Comparison of ENCODE assay signal across 5 cellular contexts in genomic region chr17:27501341-27501740, GRCh38. TPM values are rescaled to one million over a fixed set of nuclear protein-coding genes. Genes with fewer than 3 reads are reported as not detected.
DNase-seq lines count a peak whose midpoint lies in the region; ATAC-seq, FAIRE-seq and TF ChIP-seq lines count a peak whose summit lies in the region.
"Not testable (repeated sequence)": the region's sequence is repeated elsewhere in the genome, so short reads cannot be mapped to it uniquely, and the experiment has no call there.

No MANE protein-coding gene starts in this region.

- H3K18ac ChIP-seq in IMR-90 (ENCODE audit: low read depth, low read length) = not testable (repeated sequence)

- 73% methylated on average over 3 of the region's 3 CpGs for WGBS in A549 (ENCODE audit: missing lambda C conversion rate)
- WGBS in IMR-90 (ENCODE audit: extremely low coverage in 2 of 2, insufficient read length in 1 of 2), 2 experiments = no CpG with 5 or more reads among the region's 3 CpGs
- 100% methylated on average over 3 of the region's 3 CpGs for WGBS in K562 (ENCODE audit: insufficient coverage, low coverage, missing lambda C conversion rate)
- 86 to 100% methylated on average over 2 to 3 of the region's 3 CpGs for WGBS in thyroid gland, 2 donors

- H3K4me1 ChIP-seq in A549 = not testable (repeated sequence)
- H3K4me1 ChIP-seq in IMR-90 (ENCODE audit: control insufficient read depth, insufficient read depth, low read length) (peaks cover 23% of the 10 kb centered on the region), K562 (replicated peaks in 1 of 2; ENCODE audit: control insufficient read depth in 2 of 2, insufficient read depth in 2 of 2, low read length in 2 of 2) (peaks cover 17 to 27% of the 10 kb centered on the region in 2 experiments; a peak in 4 of 5 replicates), thyroid gland (peaks cover 65 to 91% of the 10 kb centered on the region in 2 donors)

- TF ChIP-seq CTCF in A549 (IDR thresholded peaks at IDR 0.05); IMR-90 (conservative IDR thresholded peaks at IDR 0.05; ENCODE audit: low read depth, low read length); K562 (IDR thresholded peaks at IDR 0.05 in 2 of 3, conservative IDR thresholded peaks at IDR 0.05 in 1 of 3; ENCODE audit: insufficient read depth in 2 of 3, low read depth in 1 of 3, low read length in 3 of 3); endothelial cell (IDR thresholded peaks at IDR 0.05; ENCODE audit: unreplicated experiment); thyroid gland (IDR thresholded peaks at IDR 0.05): not testable (repeated sequence)

- H3K9me3 Mint-ChIP-seq in endothelial cell (ENCODE audit: unreplicated experiment) = peaks cover 12% of the 10 kb centered on the region

- peaks cover 32% of the 10 kb centered on the region for H3K36me3 Mint-ChIP-seq in endothelial cell (ENCODE audit: low read depth, unreplicated experiment)

- DNase-seq in A549 (ENCODE audit: low read depth in 1 of 2, low spot score in 1 of 2); IMR-90; K562 (ENCODE audit: extremely low read depth in 1 of 4, low spot score in 3 of 4); endothelial cell (ENCODE audit: low spot score); thyroid gland: not testable (repeated sequence)

- H2AK5ac ChIP-seq in IMR-90 (ENCODE audit: low read depth, low read length) = not testable (repeated sequence)

- H3K9ac ChIP-seq in IMR-90 (ENCODE audit: low read depth, low read length); K562 (ENCODE audit: insufficient read depth in 1 of 2, low read depth in 2 of 2, low read length in 2 of 2): not testable (repeated sequence)

- in situ Hi-C loops in IMR-90 (cut with MboI; ENCODE audit: low sequenced_read_pairs); K562 (cut with MboI): not testable (repeated sequence)

- H3K4me1 Mint-ChIP-seq in endothelial cell (ENCODE audit: unreplicated experiment) = not testable (repeated sequence)

- POLR2A ChIA-PET in A549 (lab: Yijun Ruan, JAX) = not testable (repeated sequence)
- POLR2A ChIA-PET in IMR-90 (lab: Charles Lee; ENCODE audit: unreplicated experiment) = interaction anchor here (0.6 kb wide), 1 partner anchor 94 kb away, joined by 3 read pairs; no protein-coding TSS in a partner anchor
- POLR2A ChIA-PET in K562 (lab: Yijun Ruan, JAX) = interaction anchor here (0.9 to 1.1 kb wide), 3 partner anchors 12 to 21 kb away, joined by 4 read pairs; no protein-coding TSS in a partner anchor

- not testable (repeated sequence) for BruUV-seq in IMR-90 (replicated peaks; lab: Mats Ljungman, UMichigan); K562 (replicated peaks; lab: Mats Ljungman, UMichigan)

- not testable (repeated sequence) for H3K27ac ChIP-seq in A549; IMR-90 (ENCODE audit: insufficient read depth, low read length); K562 (ENCODE audit: extremely low read depth, low read depth, low read length)
- peak overlapping the region; percentile 90 to 100 (median 98) for H3K27ac ChIP-seq in thyroid gland

- peaks cover 65% of the 10 kb centered on the region for H3K79me2 ChIP-seq in K562 (ENCODE audit: control insufficient read depth, insufficient read depth, low read length)

- H3K4me2 ChIP-seq in A549; IMR-90 (ENCODE audit: low read depth, low read length); K562 (ENCODE audit: insufficient read depth, low read length): not testable (repeated sequence)

- peak overlapping the region; percentile 28 for H3K4me3 Mint-ChIP-seq in endothelial cell (ENCODE audit: unreplicated experiment)

- dilution Hi-C loops in IMR-90 (cut with HindIII; ENCODE audit: low sequenced_read_pairs, unreplicated experiment) = not testable (repeated sequence)

- peaks cover 17% of the 10 kb centered on the region for H3K9me3 ChIP-seq in A549
- not testable (repeated sequence) for H3K9me3 ChIP-seq in IMR-90 (ENCODE audit: control insufficient read depth, insufficient read depth, low read length); K562 (replicated peaks; ENCODE audit: control insufficient read depth, insufficient read depth, low read depth, low read length); thyroid gland

- not testable (repeated sequence) for H3K27me3 Mint-ChIP-seq in endothelial cell (ENCODE audit: unreplicated experiment)

- not testable (repeated sequence) for H3K4ac ChIP-seq in IMR-90 (ENCODE audit: low read depth, low read length)

- not testable (repeated sequence) for ATAC-seq in A549; IMR-90 (ENCODE audit: low read depth); K562

- H3K4me3 ChIP-seq in A549; IMR-90 (ENCODE audit: insufficient read depth, low read depth, low read length); K562; thyroid gland (replicated peaks in 1 of 3): not testable (repeated sequence)

- H2AK9ac ChIP-seq in IMR-90 (replicated peaks; ENCODE audit: low read depth, low read length, poor library complexity) = not testable (repeated sequence)

- not testable (repeated sequence) for H2BK15ac ChIP-seq in IMR-90 (ENCODE audit: low read depth, low read length)

- H3K27me3 ChIP-seq in IMR-90 (ENCODE audit: control insufficient read depth, insufficient read depth, low read length); K562 (ENCODE audit: control insufficient read depth in 2 of 2, insufficient read depth in 2 of 2, low read length in 2 of 2); thyroid gland: not testable (repeated sequence)

- not testable (repeated sequence) for H2BK20ac ChIP-seq in IMR-90 (ENCODE audit: low read depth, low read length)

- intact Hi-C loops in IMR-90 (cut with micrococcal nuclease) = loop anchor here (5.0 kb wide), 1 partner anchor 41 kb away; no protein-coding TSS in a partner anchor
- intact Hi-C loops in K562 (cut with micrococcal nuclease); thyroid gland (cut with DNase I): not testable (repeated sequence)

- peaks cover 38 to 88% of the 10 kb centered on the region in 2 experiments; a peak in 3 of 4 replicates for H3K79me1 ChIP-seq in IMR-90 (ENCODE audit: low read depth in 1 of 2, low read length in 2 of 2)

- CTCF ChIA-PET in A549 (lab: Yijun Ruan, JAX) = interaction anchor here (0.9 to 24.7 kb wide), 4 partner anchors 16 to 97 kb away, joined by 3 to 575 read pairs (median 3); no protein-coding TSS in a partner anchor
- CTCF ChIA-PET in IMR-90 (lab: Yijun Ruan, JAX) = interaction anchor here (0.7 kb wide), 1 partner anchor 152 kb away, joined by 3 read pairs; no protein-coding TSS in a partner anchor
- CTCF ChIA-PET in K562 (lab: Yijun Ruan, JAX; ENCODE audit: low intra/inter-chr PET ratio) = not testable (repeated sequence)

- not testable (repeated sequence) for H3K23ac ChIP-seq in IMR-90 (ENCODE audit: low read depth, low read length)

- H4K91ac ChIP-seq in IMR-90 (ENCODE audit: insufficient read depth, low read depth, low read length) = not testable (repeated sequence)

- H3K36me3 ChIP-seq in IMR-90 (ENCODE audit: control insufficient read depth, insufficient read depth, low read length); K562 (ENCODE audit: control insufficient read depth, insufficient read depth, low read length); thyroid gland: not testable (repeated sequence)

- H3K9me1 ChIP-seq in IMR-90 (ENCODE audit: insufficient read depth, low read length) = peaks cover 29% of the 10 kb centered on the region
- H3K9me1 ChIP-seq in K562 (ENCODE audit: control insufficient read depth, insufficient read depth, low read length) = not testable (repeated sequence)

- not testable (repeated sequence) for H4K5ac ChIP-seq in IMR-90 (ENCODE audit: low read depth, low read length)

- H2AFZ ChIP-seq in IMR-90 (replicated peaks; ENCODE audit: low read length, poor library complexity); K562 (ENCODE audit: low read depth, low read length): not testable (repeated sequence)

- H2BK5ac ChIP-seq in IMR-90 (ENCODE audit: low read depth, low read length, poor library complexity, severe bottlenecking) = peak overlapping the region; percentile 94

- not testable (repeated sequence) for H2BK120ac ChIP-seq in IMR-90 (ENCODE audit: low read depth, low read length)

- H3K27ac Mint-ChIP-seq in endothelial cell (ENCODE audit: unreplicated experiment) = not testable (repeated sequence)

- peaks cover 52% of the 10 kb centered on the region for H4K20me1 ChIP-seq in IMR-90 (ENCODE audit: insufficient read depth, low read length)
- peaks cover 17% of the 10 kb centered on the region; the same call in 1 of the 2 replicates for H4K20me1 ChIP-seq in K562 (replicated peaks; ENCODE audit: control insufficient read depth, insufficient read depth, low read length)

- not testable (repeated sequence) for TF ChIP-seq EP300 in A549 (IDR thresholded peaks at IDR 0.05); K562 (IDR thresholded peaks at IDR 0.05; ENCODE audit: low read length)

- TF ChIP-seq POLR2A in A549 (IDR thresholded peaks at IDR 0.05; ENCODE audit: low read length); IMR-90 (IDR thresholded peaks at IDR 0.05; ENCODE audit: low read depth, low read length); K562 (conservative IDR thresholded peaks at IDR 0.05); thyroid gland (IDR thresholded peaks at IDR 0.05): not testable (repeated sequence)

- H4K8ac ChIP-seq in IMR-90 (ENCODE audit: low read depth in 2 of 2, low read length in 2 of 2) = not testable (repeated sequence)

- FAIRE-seq in A549 (lab: Jason Lieb, UNC); K562 (lab: Jason Lieb, UNC): not testable (repeated sequence)

- not testable (repeated sequence) for TF ChIP-seq RAD21 in A549 (conservative IDR thresholded peaks at IDR 0.05 in 1 of 2, IDR thresholded peaks at IDR 0.05 in 1 of 2); IMR-90 (IDR thresholded peaks at IDR 0.05; ENCODE audit: low read length); K562 (CRISPR knock-in tag; conservative IDR thresholded peaks at IDR 0.05 in 1 of 2, IDR thresholded peaks at IDR 0.05 in 1 of 2)

- H3K14ac ChIP-seq in IMR-90 (replicated peaks; ENCODE audit: low read depth, low read length) = not testable (repeated sequence)

- not testable (repeated sequence) for H3K56ac ChIP-seq in IMR-90 (ENCODE audit: extremely low read depth, insufficient read depth, low read length)

RNA-seq across cellular contexts. Expression of gene KSR1, which starts 45.1 kb away (rescaled TPM):
- polyA plus RNA-seq in A549 (2011; rRNA removed) (13.3 and 23.0 TPM in 2 replicates), A549 (2017; fragmentation: RNase III; extraction: RNeasy Plus Mini Kit Qiagen cat#74134 plus additional on column Dnase treatment) (13.5 to 17.1 TPM (median 14.6 TPM) in 3 replicates), IMR-90 (2012; rRNA removed) (19.5 and 21.9 TPM in 2 replicates), K562 (2011; rRNA removed) (16.4 and 20.2 TPM in 2 replicates), K562 (2014; fragmentation: Illumina TruSeq; extraction: Trizol) (36.9 and 38.0 TPM in 2 replicates), K562 (2014; fragmentation: Nextera tagmentation; extraction: Ambion mirVana) (1 to 10 TPM; 1.4 TPM), K562 (2014; rRNA removed) (29.4 and 33.6 TPM in 2 replicates)
- polyA plus RNA-seq in A549 (2012; cell fraction: cytosol; rRNA removed) = 7.1 and 8.4 TPM in 2 replicates
- 27.8 and 32.1 TPM in 2 replicates for polyA plus RNA-seq in A549 (2012; cell fraction: nucleus; rRNA removed)
- 31.5 and 39.6 TPM in 2 replicates for polyA minus RNA-seq in A549 (2011; rRNA and poly(A)+ RNA removed)
- total RNA-seq in IMR-90 (2012; rRNA removed) (8.9 and 12.5 TPM in 2 replicates), K562 (2014; rRNA removed) (17.8 and 18.2 TPM in 2 replicates), K562 (2014; rRNA removed; fragmentation: Illumina TruSeq; extraction: Trizol) (14.7 and 18.4 TPM in 2 replicates), K562 (2015; rRNA removed; fragmentation: Illumina TruSeq; extraction: Trizol) (9.6 and 10.9 TPM in 2 replicates), K562 (2021) (48.0 and 51.7 TPM in 2 replicates), endothelial cell (ENCODE audit: unreplicated experiment) (65.2 TPM), thyroid gland (10 to 100 TPM; 35.9 to 75.5 (median 67.7) TPM)
- polyA plus RNA-seq in IMR-90 (2012; cell fraction: cytosol; rRNA removed) = 12.2 and 18.8 TPM in 2 replicates
- 83.2 and 123 TPM in 2 replicates for polyA plus RNA-seq in IMR-90 (2012; cell fraction: nucleus; rRNA removed; ENCODE audit: low replicate concordance)
- 221 and 371 TPM in 2 replicates for total RNA-seq in K562 (2011; cell fraction: chromatin; rRNA removed; ENCODE audit: low replicate concordance)
- 168 and 203 TPM in 2 replicates for total RNA-seq in K562 (2011; cell fraction: nucleolus; rRNA removed)
- total RNA-seq in K562 (2011; cell fraction: nucleoplasm; rRNA removed) = 226 and 236 TPM in 2 replicates
- 9.1 and 16.1 TPM in 2 replicates for polyA plus RNA-seq in K562 (2011; cell fraction: cytosol; rRNA removed)
- 52.3 and 120 TPM in 2 replicates for polyA plus RNA-seq in K562 (2011; cell fraction: nucleus; rRNA removed)
- 27.7 and 56.2 TPM in 2 replicates for polyA plus RNA-seq in K562 (2012)
- polyA minus RNA-seq in K562 (2011; rRNA and poly(A)+ RNA removed) = 19.1 and 30.3 TPM in 2 replicates
- polyA minus RNA-seq in K562 (2011; cell fraction: cytosol; rRNA and poly(A)+ RNA removed) = 12.2 and 19.3 TPM in 2 replicates
- 31.8 and 39.9 TPM in 2 replicates for polyA minus RNA-seq in K562 (2011; cell fraction: nucleus; rRNA and poly(A)+ RNA removed)
